ENCODE assay signal across 8 cellular contexts in the genomic region with DNA sequence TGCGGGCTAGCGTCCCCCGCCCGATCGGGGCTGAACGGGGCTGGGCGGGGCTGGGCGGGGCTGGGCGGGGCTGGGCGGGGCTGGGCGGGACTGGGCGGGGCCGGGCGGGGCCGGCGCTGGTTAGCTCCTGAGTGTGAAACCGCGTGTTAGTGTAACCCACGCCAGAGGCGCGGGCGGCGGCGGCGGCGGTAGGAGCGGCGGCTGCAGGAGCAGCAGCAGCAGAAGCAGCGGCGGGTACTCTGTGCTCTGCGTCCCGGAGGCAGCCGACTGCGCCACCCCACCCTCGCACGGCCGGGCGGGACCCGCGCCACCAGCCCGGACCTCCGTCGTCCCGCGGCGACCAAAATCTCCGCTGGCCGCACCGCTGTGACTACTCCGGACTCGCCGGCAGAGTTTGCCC.
DNase-seq lines count a peak whose midpoint lies in the region; ATAC-seq and TF ChIP-seq lines count a peak whose summit lies in the region.

No MANE protein-coding gene starts in this region.

- POLR2A ChIA-PET in PC-3 (lab: Charles Lee; ENCODE audit: unreplicated experiment), result no interaction called here

- DNase-seq in COLO668 (lab: John Stamatoyannopoulos, UW; ENCODE audit: unreplicated experiment) (peak; percentile 1), PC-3 (no peak), endodermal cell (no peak), retina (peak; percentile 39), NCI-H1092 (lab: John Stamatoyannopoulos, UW) (no peak)

- H3K27me3 ChIP-seq in PC-3 (ENCODE audit: low read length) (peaks cover 4% of the 10 kb centered on the region; the same call in 1 of the 2 replicates), endodermal cell (ENCODE audit: control insufficient read depth, insufficient read depth, low read length, poor library complexity, severe bottlenecking) (peaks cover 25% of the 10 kb centered on the region)

- no peaks in the 10 kb centered on the region for H3K36me3 ChIP-seq in PC-3 (ENCODE audit: low read depth, low read length)
- no peaks in the 10 kb centered on the region for H3K36me3 ChIP-seq in endodermal cell (ENCODE audit: control insufficient read depth, insufficient read depth, low read length)

- H2AFZ ChIP-seq in PC-3 (ENCODE audit: low read length), result no peak overlapping the region

- CTCF ChIA-PET in PC-3 (lab: Charles Lee), result no interaction called here

- WGBS in endodermal cell (ENCODE audit: insufficient coverage in 1 of 2, insufficient read length in 1 of 2), 2 experiments, result 1% methylated on average over 44 of the region's 52 CpGs; no CpG with 5 or more reads in 1 of the 2 experiments

- H3K9me2 ChIP-seq in PC-3 (replicated peaks; ENCODE audit: low read length), result no peaks in the 10 kb centered on the region

- H3K9ac ChIP-seq in PC-3 (ENCODE audit: low read length) (no peak overlapping the region), endodermal cell (ENCODE audit: extremely low read depth, low read length, poor library complexity, severe bottlenecking) (no peak overlapping the region)

- TF ChIP-seq CTCF in PC-3 (conservative IDR thresholded peaks at IDR 0.05; ENCODE audit: low read depth, low read length), result no peak
- no peak for TF ChIP-seq CTCF in endodermal cell (conservative IDR thresholded peaks at IDR 0.05)

- H3K4me3 ChIP-seq in PC-3 (ENCODE audit: low read length) (no peak overlapping the region), endodermal cell (ENCODE audit: low read length) (no peak overlapping the region)

- H3K27me3 Mint-ChIP-seq in endodermal cell (ENCODE audit: insufficient read depth), result peaks cover 36% of the 10 kb centered on the region

- BruUV-seq in PC-3 (replicated peaks; lab: Mats Ljungman, UMichigan), result no TSS peak

- H3K36me3 Mint-ChIP-seq in endodermal cell (ENCODE audit: low read depth), result no peaks in the 10 kb centered on the region

- no peaks in the 10 kb centered on the region for H3K4me1 ChIP-seq in PC-3 (ENCODE audit: insufficient read depth, low read length)
- H3K4me1 ChIP-seq in endodermal cell (ENCODE audit: control insufficient read depth, insufficient read depth, low read length), result no peaks in the 10 kb centered on the region

- peaks cover 46% of the 10 kb centered on the region for H3K9me3 Mint-ChIP-seq in endodermal cell

- no peak overlapping the region for H3K4me2 ChIP-seq in PC-3 (ENCODE audit: low read length)

- H3K27ac ChIP-seq in PC-3 (ENCODE audit: low read length), result no peak overlapping the region
- H3K27ac ChIP-seq in endodermal cell (ENCODE audit: low read depth, low read length), result no peak overlapping the region

- H3K79me2 ChIP-seq in PC-3 (ENCODE audit: low read length), result no peaks in the 10 kb centered on the region

- ATAC-seq in PC-3 (peak; percentile 50), HG03139 (IDR thresholded peaks at IDR 0.05; ENCODE audit: unreplicated experiment) (no peak), HG03469 (IDR thresholded peaks at IDR 0.05; ENCODE audit: unreplicated experiment) (no peak), HG02798 (IDR thresholded peaks at IDR 0.05; ENCODE audit: poor library complexity, unreplicated experiment) (no peak)

- no peaks in the 10 kb centered on the region for H3K4me1 Mint-ChIP-seq in endodermal cell

- no peaks in the 10 kb centered on the region for H4K20me1 ChIP-seq in PC-3 (ENCODE audit: low read length)

- no peaks in the 10 kb centered on the region for H3K9me3 ChIP-seq in PC-3 (ENCODE audit: low read length)
- no peaks in the 10 kb centered on the region for H3K9me3 ChIP-seq in endodermal cell (ENCODE audit: control insufficient read depth, low read length)

- H3K4me3 Mint-ChIP-seq in endodermal cell, result peak overlapping the region; percentile 54

- H3K27ac Mint-ChIP-seq in endodermal cell, result no peak overlapping the region

- intact Hi-C loops in PC-3 (cut with micrococcal nuclease), result no loop called here

- H3F3A ChIP-seq in PC-3 (ENCODE audit: low read length, unreplicated experiment), result no peaks in the 10 kb centered on the region

Comparison
In these comparisons a context has a peak if more than half of its experiments do, and no peak if none do; other contexts are left out.
1. DNase-seq: peak in COLO668 (single experiment) and retina (single experiment); none in PC-3 (single experiment), endodermal cell (single experiment) and NCI-H1092 (single experiment).